ENCODE assay signal across 8 cellular contexts in genomic region chr4:83217721-83218522, GRCh38.
DNase-seq lines count a peak whose midpoint lies in the region; ATAC-seq and TF ChIP-seq lines count a peak whose summit lies in the region.

No MANE protein-coding gene starts in this region.

- no peaks in the 10 kb centered on the region for H3K36me3 ChIP-seq in esophagus (ENCODE audit: control insufficient read depth in 2 of 2, insufficient read depth in 2 of 2, low read length in 1 of 2)

- H3K27me3 Mint-ChIP-seq in Calu3 (ENCODE audit: unreplicated experiment): no peaks in the 10 kb centered on the region

- no peak overlapping the region for H3K4me3 Mint-ChIP-seq in Calu3 (ENCODE audit: low read depth, unreplicated experiment)

- peaks cover 3% of the 10 kb centered on the region for H3K9me3 Mint-ChIP-seq in Calu3 (ENCODE audit: low read depth, unreplicated experiment)

- intact Hi-C loops in Calu3 (cut with micrococcal nuclease; ENCODE audit: unreplicated experiment) (no loop called here), dorsolateral prefrontal cortex (cut with DNase I) (no loop called here)

- H3K4me3 ChIP-seq in esophagus (ENCODE audit: low read depth in 1 of 2, low read length in 2 of 2): no peak overlapping the region
- H3K4me3 ChIP-seq in dorsolateral prefrontal cortex: no peak overlapping the region

- no TSS peak for BruUV-seq in Calu3 (replicated peaks; lab: Mats Ljungman, UMichigan)

- WGBS in esophagus, 2 donors: 57 to 62% methylated on average over 8 of the region's 8 CpGs

- H3K4me1 ChIP-seq in esophagus (ENCODE audit: control insufficient read depth in 2 of 2, insufficient read depth in 2 of 2, low read length in 1 of 2): peaks cover 0 to 11% of the 10 kb centered on the region in 2 donors

- ATAC-seq in GM19463 (IDR thresholded peaks at IDR 0.05; ENCODE audit: unreplicated experiment) (peak; percentile 72), HG03521 (IDR thresholded peaks at IDR 0.05; ENCODE audit: unreplicated experiment) (peak; percentile 66)

- DNase-seq in Calu3 (peak; percentile 6), dorsolateral prefrontal cortex (no peak), NCI-H345 treated with DMSO at 0.1 percent for 48 hours (lab: John Stamatoyannopoulos, UW; ENCODE audit: unreplicated experiment) (no peak)
- DNase-seq in activated CD4-positive, CD25-positive, alpha-beta regulatory T cell treated with anti-CD3 and anti-CD28 coated beads, Interleukin-2, amount 50 U/mL, for 16 hours (ENCODE audit: low read depth, low spot score): peak; percentile 22
- DNase-seq in stimulated activated CD8-positive, alpha-beta memory T cell treated with anti-CD3 and anti-CD28 coated beads, Interleukin-2, amount 100 ng/mL, for 1 hour (ENCODE audit: low read depth in 2 of 2): peak; percentile 12 to 13

- no peak for TF ChIP-seq CTCF in Calu3 (IDR thresholded peaks at IDR 0.05; ENCODE audit: unreplicated experiment)
- TF ChIP-seq CTCF in dorsolateral prefrontal cortex (IDR thresholded peaks at IDR 0.05 in 54 of 56, conservative IDR thresholded peaks at IDR 0.05 in 2 of 56; ENCODE audit: low read depth in 1 of 56, partially characterized antibody in 56 of 56): no peak

- no peaks in the 10 kb centered on the region for H3K36me3 Mint-ChIP-seq in Calu3 (ENCODE audit: insufficient read depth, unreplicated experiment)

- H3K27ac Mint-ChIP-seq in Calu3 (ENCODE audit: unreplicated experiment): peak overlapping the region; percentile 40

- H3K27ac ChIP-seq in esophagus (ENCODE audit: low read depth in 2 of 2, low read length in 1 of 2) (peak overlapping the region; percentile 79 to 92), dorsolateral prefrontal cortex (peak overlapping the region in 25 of 59 donors; percentile 1 to 64 (median 43))

- H3K9me3 ChIP-seq in esophagus (ENCODE audit: control insufficient read depth in 2 of 2, insufficient read depth in 1 of 2, low read depth in 1 of 2, low read length in 1 of 2): no peaks in the 10 kb centered on the region

- H3K4me1 Mint-ChIP-seq in Calu3 (ENCODE audit: low read depth, unreplicated experiment): peaks cover 11% of the 10 kb centered on the region

- H3K27me3 ChIP-seq in esophagus (ENCODE audit: control insufficient read depth in 1 of 2, insufficient read depth in 2 of 2, low read length in 2 of 2): no peaks in the 10 kb centered on the region
- H3K27me3 ChIP-seq in dorsolateral prefrontal cortex: no peaks in the 10 kb centered on the region

- CTCF ChIA-PET in Calu3 (lab: Charles Lee): interaction anchor here (0.6 to 1.4 kb wide), 2 partner anchors 19 to 183 kb away, joined by 3 read pairs; partner anchors contain the start of gene COPS4

Comparison
In these comparisons a context has a peak if more than half of its experiments do, and no peak if none do; other contexts are left out.
1. DNase-seq: peak in Calu3 (single experiment), activated CD4-positive, CD25-positive, alpha-beta regulatory T cell treated with anti-CD3 and anti-CD28 coated beads, Interleukin-2, amount 50 U/mL, for 16 hours (single experiment) and stimulated activated CD8-positive, alpha-beta memory T cell treated with anti-CD3 and anti-CD28 coated beads, Interleukin-2, amount 100 ng/mL, for 1 hour (2 of 2); none in dorsolateral prefrontal cortex (0 of 10) and NCI-H345 treated with DMSO at 0.1 percent for 48 hours (single experiment).